In genomic region chr15:91855684-91856553, GRCh38 we compare ENCODE assay signal across 8 cellular contexts. TPM values are rescaled to one million over a fixed set of nuclear protein-coding genes. Genes with fewer than 3 reads are reported as not detected.
DNase-seq lines count a peak whose midpoint lies in the region; ATAC-seq and TF ChIP-seq lines count a peak whose summit lies in the region.

No MANE protein-coding gene starts in this region.

- no peak for ATAC-seq in omental fat pad (ENCODE audit: low FRiP score)
- ATAC-seq in activated CD4-positive, CD25-positive, alpha-beta regulatory T cell treated with anti-CD3 and anti-CD28 coated beads, Interleukin-2, amount 50 U/mL, for 24 hours = no peak

- peaks cover 3% of the 10 kb centered on the region for H3K36me3 Mint-ChIP-seq in activated T-helper 1 cell treated with anti-CD3 and anti-CD28 coated beads, Interleukin-12 subunit alpha, Interleukin-12 subunit beta, Interleukin-2, Interleukin-4 antibody, amounts not matched to agents 30 ng/mL and 10 ng/mL and 1 ng/mL, durations not matched to agents 14 hours and 24 hours and 36 hours (ENCODE audit: low read depth)

- H3K9me3 Mint-ChIP-seq in activated T-helper 1 cell treated with anti-CD3 and anti-CD28 coated beads, Interleukin-12 subunit alpha, Interleukin-12 subunit beta, Interleukin-2, Interleukin-4 antibody, amounts not matched to agents 30 ng/mL and 10 ng/mL and 1 ng/mL, durations not matched to agents 14 hours and 24 hours and 36 hours = no peaks in the 10 kb centered on the region

- peaks cover 2% of the 10 kb centered on the region for H3K27me3 Mint-ChIP-seq in activated T-helper 1 cell treated with anti-CD3 and anti-CD28 coated beads, Interleukin-12 subunit alpha, Interleukin-12 subunit beta, Interleukin-2, Interleukin-4 antibody, amounts not matched to agents 30 ng/mL and 10 ng/mL and 1 ng/mL, durations not matched to agents 14 hours and 24 hours and 36 hours (ENCODE audit: insufficient read depth)

- H3K27ac Mint-ChIP-seq in activated T-helper 1 cell treated with anti-CD3 and anti-CD28 coated beads, Interleukin-12 subunit alpha, Interleukin-12 subunit beta, Interleukin-2, Interleukin-4 antibody, amounts not matched to agents 30 ng/mL and 10 ng/mL and 1 ng/mL, durations not matched to agents 14 hours and 24 hours and 36 hours = no peak overlapping the region

- peak; percentile 44 for DNase-seq in stimulated activated CD4-positive, alpha-beta T cell treated with anti-CD3 and anti-CD28 coated beads, Interleukin-4, amount 100 ng/mL, for 24 hours
- DNase-seq in stimulated activated CD4-positive, alpha-beta T cell treated with anti-CD3 and anti-CD28 coated beads, Interleukin-1b, Interleukin-23, amount 100 ng/mL, for 48 hours = no peak
- peak; percentile 75 for DNase-seq in NCI-H146 treated with DMSO at 0.1 percent for 48 hours (lab: John Stamatoyannopoulos, UW; ENCODE audit: unreplicated experiment)
- no peak for DNase-seq in activated T-helper 1 cell treated with anti-CD3 and anti-CD28 coated beads, Interleukin-12 subunit alpha, Interleukin-12 subunit beta, Interleukin-2, Interleukin-4 antibody, amounts not matched to agents 30 ng/mL and 10 ng/mL and 1 ng/mL, durations not matched to agents 14 hours and 24 hours and 36 hours (ENCODE audit: low spot score)
- DNase-seq in kidney tubule cell (ENCODE audit: low spot score) = peak; percentile 68
- DNase-seq in NCI-H128 (lab: John Stamatoyannopoulos, UW; ENCODE audit: unreplicated experiment) = no peak
- no peak for DNase-seq in omental fat pad (ENCODE audit: low spot score)

- peak overlapping the region; percentile 59 for H3K4me3 Mint-ChIP-seq in activated T-helper 1 cell treated with anti-CD3 and anti-CD28 coated beads, Interleukin-12 subunit alpha, Interleukin-12 subunit beta, Interleukin-2, Interleukin-4 antibody, amounts not matched to agents 30 ng/mL and 10 ng/mL and 1 ng/mL, durations not matched to agents 14 hours and 24 hours and 36 hours

- H3K4me1 Mint-ChIP-seq in activated T-helper 1 cell treated with anti-CD3 and anti-CD28 coated beads, Interleukin-12 subunit alpha, Interleukin-12 subunit beta, Interleukin-2, Interleukin-4 antibody, amounts not matched to agents 30 ng/mL and 10 ng/mL and 1 ng/mL, durations not matched to agents 14 hours and 24 hours and 36 hours (ENCODE audit: low read depth) = peaks cover 79% of the 10 kb centered on the region

- TF ChIP-seq CTCF in omental fat pad (IDR thresholded peaks at IDR 0.05) = peak in 1 of 3 donors; percentile 34

- intact Hi-C loops in activated T-helper 1 cell treated with anti-CD3 and anti-CD28 coated beads, Interleukin-12 subunit alpha, Interleukin-12 subunit beta, Interleukin-2, Interleukin-4 antibody, amounts not matched to agents 30 ng/mL and 10 ng/mL and 1 ng/mL, durations not matched to agents 14 hours and 24 hours and 36 hours (cut with micrococcal nuclease) = loop anchor here (2.0 to 10.0 kb wide), 7 partner anchors 87 to 1751 kb away; partner anchors contain the start of genes CHD2, IDH2 and PRC1

RNA-seq across cellular contexts. Expression of gene SLCO3A1, which starts 2.4 kb away (rescaled TPM):
- total RNA-seq in activated T-helper 1 cell treated with anti-CD3 and anti-CD28 coated beads, Interleukin-12 subunit alpha, Interleukin-12 subunit beta, Interleukin-2, Interleukin-4 antibody, amounts not matched to agents 30 ng/mL and 10 ng/mL and 1 ng/mL, durations not matched to agents 14 hours and 24 hours and 36 hours = 18.2 and 20.0 TPM in 2 replicates
- 10 to 100 TPM; 12.3 to 21.8 (median 14.8) TPM for total RNA-seq in omental fat pad

Comparison
In these comparisons a context has a peak if more than half of its experiments do, and no peak if none do; other contexts are left out.
1. DNase-seq: peak in stimulated activated CD4-positive, alpha-beta T cell treated with anti-CD3 and anti-CD28 coated beads, Interleukin-4, amount 100 ng/mL, for 24 hours (single experiment), NCI-H146 treated with DMSO at 0.1 percent for 48 hours (single experiment) and kidney tubule cell (single experiment); none in stimulated activated CD4-positive, alpha-beta T cell treated with anti-CD3 and anti-CD28 coated beads, Interleukin-1b, Interleukin-23, amount 100 ng/mL, for 48 hours (single experiment), activated T-helper 1 cell treated with anti-CD3 and anti-CD28 coated beads, Interleukin-12 subunit alpha, Interleukin-12 subunit beta, Interleukin-2, Interleukin-4 antibody, amounts not matched to agents 30 ng/mL and 10 ng/mL and 1 ng/mL, durations not matched to agents 14 hours and 24 hours and 36 hours (single experiment), NCI-H128 (single experiment) and omental fat pad (single experiment).